Comparison of ENCODE assay signal across 20 cellular contexts in the genomic region with DNA sequence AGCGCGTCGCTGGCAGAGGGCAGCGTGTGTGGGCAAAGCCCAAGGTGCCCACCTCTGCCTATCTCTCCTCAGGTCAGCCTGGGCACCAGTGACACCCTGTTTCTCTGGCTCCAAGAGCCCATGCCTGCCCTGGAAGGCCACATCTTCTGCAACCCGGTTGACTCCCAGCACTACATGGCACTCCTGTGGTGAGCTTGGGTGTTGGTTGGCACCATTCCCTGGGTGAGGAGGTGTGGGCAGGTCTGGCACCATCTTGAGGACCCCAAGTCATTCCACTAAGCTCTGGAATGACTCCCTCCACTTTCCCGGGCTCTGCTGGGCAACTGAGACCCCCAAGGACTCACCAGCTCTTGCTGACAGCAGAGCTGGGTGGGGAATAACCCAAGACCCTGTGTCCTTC.
"Had no signal": no experiment of that assay in that cellular context is flagged by ENCODE, and none has a peak within 500 bp of the region (broad histone marks: within the 10 kb centered on the region; RNA-seq: fewer than 3 reads in every experiment).

No MANE protein-coding gene starts in this region.

- H3K4me1 ChIP-seq: right atrium auricular region, sigmoid colon, stomach, transverse colon had no signal

- DNase-seq: effector CD4-positive, alpha-beta T cell; foreskin melanocyte; heart left ventricle; hippocampal formation; mammary epithelial cell; mucosa of descending colon; natural killer cell; nucleus accumbens; ovary; sigmoid colon; stomach; substantia nigra; transverse colon had no signal

- H3K4me3 ChIP-seq: coronary artery, heart left ventricle, mucosa of descending colon, ovary, right atrium auricular region, sigmoid colon, skin epidermis, stomach, thoracic aorta, transverse colon had no signal

- H3K36me3 ChIP-seq: ovary had no signal

- H3K9me3 ChIP-seq: heart left ventricle, mucosa of descending colon, ovary, right atrium auricular region, sigmoid colon, stomach, thoracic aorta, transverse colon had no signal

- H3K4me3 Mint-ChIP-seq: neural crest cell had no signal

- ATAC-seq: heart left ventricle, left lobe of liver, mucosa of descending colon had no signal

- H3K27ac ChIP-seq: coronary artery, heart left ventricle, ovary, right atrium auricular region, sigmoid colon, stomach, thoracic aorta, transverse colon had no signal

- H3K4me1 Mint-ChIP-seq: neural crest cell had no signal

- H3K36me3 Mint-ChIP-seq: natural killer cell had no signal

- H3K27me3 ChIP-seq: heart left ventricle, ovary, right atrium auricular region, sigmoid colon, stomach, transverse colon had no signal

- FAIRE-seq: islet of Langerhans had no signal

- H3K9me3 Mint-ChIP-seq: natural killer cell, neural crest cell had no signal
